Comparison of ENCODE assay signal across 1 cellular context in the genomic region with DNA sequence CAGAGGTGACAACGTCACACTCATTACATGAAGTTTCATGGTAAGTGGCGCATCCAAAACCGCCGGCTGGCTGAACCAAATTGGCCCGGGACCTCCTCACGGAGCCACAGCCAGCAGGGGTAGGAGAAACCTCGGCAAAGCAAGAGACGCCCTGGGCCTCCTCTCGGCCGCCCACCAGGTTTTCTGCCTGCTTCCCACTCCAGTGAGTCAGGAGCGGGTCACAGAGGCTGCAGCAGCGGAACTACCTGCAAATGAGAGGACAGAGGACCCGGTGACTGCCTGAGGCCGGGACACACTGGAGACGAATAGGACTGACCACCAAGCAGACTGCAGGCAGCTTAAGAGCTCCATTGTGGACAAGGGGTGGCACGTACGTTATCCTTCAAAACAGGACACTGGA.
TF ChIP-seq lines count a peak whose summit lies in the region.

No MANE protein-coding gene starts in this region.

TF ChIP-seq in IMR-90, 13 proteins besides CTCF, POLR2A, EP300 and RAD21 (continued from another document):
- no peak for TF ChIP-seq USF2 (IDR thresholded peaks at IDR 0.05; ENCODE audit: low read depth, low read length)
- no peak for TF ChIP-seq NFE2L2 (IDR thresholded peaks at IDR 0.05; ENCODE audit: low read depth, low read length)
